In the genomic region with DNA sequence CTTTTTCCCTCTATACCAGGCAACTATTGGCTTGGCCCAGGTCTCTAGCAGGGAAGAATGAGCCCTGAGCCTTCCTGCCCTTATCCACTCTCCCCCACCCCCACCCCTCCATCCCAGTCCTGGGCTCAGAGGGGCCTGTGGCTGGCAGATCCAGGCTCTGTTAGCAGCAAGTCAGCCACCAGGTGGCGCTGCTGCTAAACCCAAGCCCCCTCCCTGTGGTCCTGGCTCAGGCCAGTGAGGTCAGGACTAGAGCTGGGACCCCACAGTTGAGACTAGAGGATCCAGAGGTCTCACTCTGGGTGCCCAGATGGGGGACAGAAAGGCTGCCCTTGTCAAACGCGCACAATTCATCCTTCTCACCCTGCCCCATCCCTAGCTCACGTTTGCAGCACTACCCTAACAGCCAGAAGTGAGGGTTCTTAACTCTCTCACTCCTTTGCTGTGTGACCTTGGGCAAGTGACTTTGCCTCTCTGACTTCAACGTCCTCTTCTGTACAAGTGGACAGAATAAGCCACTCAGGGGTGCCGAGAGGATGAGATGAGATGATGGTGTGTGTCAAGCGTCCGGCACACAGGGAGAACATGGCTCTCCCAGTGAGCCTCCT, we compare ENCODE assay signal across 8 cellular contexts. TPM values are rescaled to one million over a fixed set of nuclear protein-coding genes. Genes with fewer than 3 reads are reported as not detected.
DNase-seq lines count a peak whose midpoint lies in the region; ATAC-seq and TF ChIP-seq lines count a peak whose summit lies in the region.

No MANE protein-coding gene starts in this region.

- H3K4me3 ChIP-seq in fibroblast of pulmonary artery (replicated peaks; ENCODE audit: low read depth, low read length) = no peak overlapping the region
- H3K4me3 ChIP-seq in neural progenitor cell = no peak overlapping the region
- no peak overlapping the region for H3K4me3 ChIP-seq in upper lobe of right lung

- no peak overlapping the region for H3K9ac ChIP-seq in neural progenitor cell

- H3K36me3 ChIP-seq in neural progenitor cell (no peaks in the 10 kb centered on the region), upper lobe of right lung (no peaks in the 10 kb centered on the region)

- no peak overlapping the region for H2AFZ ChIP-seq in neural progenitor cell (replicated peaks)

- no peaks in the 10 kb centered on the region for H3K27me3 ChIP-seq in neural progenitor cell
- no peaks in the 10 kb centered on the region for H3K27me3 ChIP-seq in upper lobe of right lung

- H3K9me3 Mint-ChIP-seq in neural progenitor cell = peaks cover 5% of the 10 kb centered on the region

- no peaks in the 10 kb centered on the region for H4K20me1 ChIP-seq in neural progenitor cell (ENCODE audit: low read depth)

- H3K4me1 Mint-ChIP-seq in neural progenitor cell = peaks cover 2% of the 10 kb centered on the region

- no peaks in the 10 kb centered on the region for H3F3A ChIP-seq in neural progenitor cell (ENCODE audit: low read depth)

- H3K27me3 Mint-ChIP-seq in neural progenitor cell (ENCODE audit: insufficient read depth, low read depth) = peaks cover 16% of the 10 kb centered on the region

- H3K9me3 ChIP-seq in neural progenitor cell (ENCODE audit: low read depth) (peaks cover 3% of the 10 kb centered on the region), upper lobe of right lung (no peaks in the 10 kb centered on the region)

- H3K4me2 ChIP-seq in neural progenitor cell = no peak overlapping the region

- DNase-seq in AML-193 (lab: John Stamatoyannopoulos, UW) = peak; percentile 35 to 41
- peak; percentile 66 for DNase-seq in NCI-H2227 (lab: John Stamatoyannopoulos, UW; ENCODE audit: unreplicated experiment)
- DNase-seq in activated T-cell treated with anti-CD3 and anti-CD28 coated beads, Interleukin-2, amount 50 U/mL, for 1 hour = peak; percentile 46
- peak; percentile 57 for DNase-seq in fibroblast of pulmonary artery (ENCODE audit: low read depth)
- DNase-seq in neural progenitor cell (ENCODE audit: low spot score) = peak; percentile 93
- peak; percentile 82 for DNase-seq in upper lobe of right lung

- no peaks in the 10 kb centered on the region for H3K79me2 ChIP-seq in neural progenitor cell (ENCODE audit: low read depth)

- H3K4me3 Mint-ChIP-seq in neural progenitor cell = no peak overlapping the region

- TF ChIP-seq CTCF in fibroblast of pulmonary artery (IDR thresholded peaks at IDR 0.05; ENCODE audit: low read length, missing control alignments) (peak; percentile 74), neural progenitor cell (IDR thresholded peaks at IDR 0.05) (peak; percentile 94), upper lobe of right lung (IDR thresholded peaks at IDR 0.05) (peak; percentile 83)

- H3K27ac ChIP-seq in neural progenitor cell (no peak overlapping the region), upper lobe of right lung (no peak overlapping the region)

- no peaks in the 10 kb centered on the region for H3K36me3 Mint-ChIP-seq in neural progenitor cell

- intact Hi-C loops in upper lobe of right lung (cut with DNase I) = loop anchor here (10.0 kb wide), 1 partner anchor 389 kb away; no protein-coding TSS in a partner anchor

- H3K4me1 ChIP-seq in neural progenitor cell = no peaks in the 10 kb centered on the region
- H3K4me1 ChIP-seq in upper lobe of right lung = no peaks in the 10 kb centered on the region

- ATAC-seq in GM18868 (IDR thresholded peaks at IDR 0.05; ENCODE audit: unreplicated experiment) (peak; percentile 49), upper lobe of right lung (peak; percentile 84), GM21360 (IDR thresholded peaks at IDR 0.05; ENCODE audit: unreplicated experiment) (no peak)

- no peak overlapping the region for H3K27ac Mint-ChIP-seq in neural progenitor cell

RNA-seq across cellular contexts. Expression of gene SLC6A1, which starts 46.8 kb away (rescaled TPM):
- total RNA-seq in neural progenitor cell (ENCODE audit: low replicate concordance) (0.52 and 0.77 TPM in 2 replicates), upper lobe of right lung (0.84 TPM)

Comparison
In these comparisons a context has a peak if more than half of its experiments do, and no peak if none do; other contexts are left out.
1. DNase-seq: peak in every context shown above with its lines; median percentile 93 in neural progenitor cell; 82 in upper lobe of right lung; 66 in NCI-H2227; 57 in fibroblast of pulmonary artery; 46 in activated T-cell treated with anti-CD3 and anti-CD28 coated beads, Interleukin-2, amount 50 U/mL, for 1 hour; 38 in AML-193.